ENCODE assay signal across 15 cellular contexts in genomic region chr4:168484626-168485025, GRCh38. TPM values are rescaled to one million over a fixed set of nuclear protein-coding genes. Genes with fewer than 3 reads are reported as not detected.
DNase-seq lines count a peak whose midpoint lies in the region; ATAC-seq and TF ChIP-seq lines count a peak whose summit lies in the region.
"Had no signal": no experiment of that assay in that cellular context is flagged by ENCODE, and none has a peak within 500 bp of the region (broad histone marks: within the 10 kb centered on the region; RNA-seq: fewer than 3 reads in every experiment).

No MANE protein-coding gene starts in this region.

- no peak for ATAC-seq in HG02885 (IDR thresholded peaks at IDR 0.05; ENCODE audit: poor library complexity, unreplicated experiment)
- ATAC-seq in gastrocnemius medialis, result no peak
- ATAC-seq: stimulated activated naive B cell treated with anti-CD40 and anti-IgM and Interleukin-4, amounts not matched to agents 10 μg/mL and 1 μg/mL and 100 μg/mL, for 72 hours had no signal

- no peak for TF ChIP-seq CTCF in AG04450 (IDR thresholded peaks at IDR 0.05; ENCODE audit: low read depth, low read length)
- no peak for TF ChIP-seq CTCF in gastrocnemius medialis (IDR thresholded peaks at IDR 0.05 in 4 of 5, conservative IDR thresholded peaks at IDR 0.05 in 1 of 5)
- no peak for TF ChIP-seq CTCF in Caco-2 (IDR thresholded peaks at IDR 0.05; ENCODE audit: insufficient read depth in 1 of 2, low read depth in 1 of 2, low read length in 1 of 2, severe bottlenecking in 1 of 2, unreplicated experiment in 1 of 2)

- no peak overlapping the region for H3K9ac ChIP-seq in adipocyte (ENCODE audit: low read length)

- H3K27ac ChIP-seq in AG04450 (ENCODE audit: low read depth, low read length) (peak overlapping the region; percentile 68), gastrocnemius medialis (peak overlapping the region in 2 of 4 donors; percentile 27 to 37)

- H3K9me3 ChIP-seq in AG04450 (ENCODE audit: control insufficient read depth, insufficient read depth, low read length), result no peaks in the 10 kb centered on the region; the same call in 1 of the 2 replicates
- H3K9me3 ChIP-seq in adipocyte (ENCODE audit: control insufficient read depth, low read length), result no peaks in the 10 kb centered on the region
- H3K9me3 ChIP-seq in gastrocnemius medialis, result no peaks in the 10 kb centered on the region
- no peaks in the 10 kb centered on the region for H3K9me3 ChIP-seq in Caco-2

- in situ Hi-C loops in gastrocnemius medialis (cut with MboI; ENCODE audit: low sequenced_read_pairs in 4 of 4), result no loop called here

- H3K27me3 Mint-ChIP-seq in Caco-2 (ENCODE audit: insufficient read depth, unreplicated experiment), result no peaks in the 10 kb centered on the region
- H3K27me3 Mint-ChIP-seq: activated naive CD8-positive, alpha-beta T cell treated with anti-CD3 and anti-CD28 coated beads, Interleukin-2, amount 10 ng/mL, durations not matched to agents 7 days and 5 days had no signal

- H3K9me3 Mint-ChIP-seq in Caco-2 (ENCODE audit: unreplicated experiment), result no peaks in the 10 kb centered on the region
- H3K9me3 Mint-ChIP-seq: mesothelial cell of epicardium; stimulated activated naive B cell treated with anti-CD40 and anti-IgM and Interleukin-4, amounts not matched to agents 10 μg/mL and 1 μg/mL and 100 μg/mL, for 72 hours had no signal

- H3K4me3 Mint-ChIP-seq in Caco-2 (ENCODE audit: unreplicated experiment), result no peak overlapping the region
- H3K4me3 Mint-ChIP-seq: activated naive CD8-positive, alpha-beta T cell treated with anti-CD3 and anti-CD28 coated beads, Interleukin-2, amount 10 ng/mL, durations not matched to agents 7 days and 5 days; mesothelial cell of epicardium; stimulated activated naive B cell treated with anti-CD40 and anti-IgM and Interleukin-4, amounts not matched to agents 10 μg/mL and 1 μg/mL and 100 μg/mL, for 72 hours had no signal

- no peak overlapping the region for H3K4me3 ChIP-seq in AG04450 (ENCODE audit: low read depth, low read length)
- no peak overlapping the region for H3K4me3 ChIP-seq in adipocyte (ENCODE audit: low read length)
- no peak overlapping the region for H3K4me3 ChIP-seq in gastrocnemius medialis
- no peak overlapping the region for H3K4me3 ChIP-seq in Caco-2 (ENCODE audit: low read depth, low read length)

- no peak overlapping the region for H3K27ac Mint-ChIP-seq in Caco-2 (ENCODE audit: unreplicated experiment)
- H3K27ac Mint-ChIP-seq: activated naive CD8-positive, alpha-beta T cell treated with anti-CD3 and anti-CD28 coated beads, Interleukin-2, amount 10 ng/mL, durations not matched to agents 7 days and 5 days; mesothelial cell of epicardium; stimulated activated naive B cell treated with anti-CD40 and anti-IgM and Interleukin-4, amounts not matched to agents 10 μg/mL and 1 μg/mL and 100 μg/mL, for 72 hours had no signal

- H3K27me3 ChIP-seq in AG04450 (ENCODE audit: control insufficient read depth, insufficient read depth, low read length) (no peaks in the 10 kb centered on the region), adipocyte (replicated peaks; ENCODE audit: control insufficient read depth, insufficient read depth, low read length) (no peaks in the 10 kb centered on the region), gastrocnemius medialis (no peaks in the 10 kb centered on the region), Caco-2 (replicated peaks; ENCODE audit: control insufficient read depth, insufficient read depth, low read length) (no peaks in the 10 kb centered on the region)

- no TSS peak for BruUV-seq in Caco-2 (replicated peaks; lab: Mats Ljungman, UMichigan)

- no peaks in the 10 kb centered on the region for H3K36me3 Mint-ChIP-seq in Caco-2 (ENCODE audit: insufficient read depth, unreplicated experiment)
- H3K36me3 Mint-ChIP-seq: mesothelial cell of epicardium had no signal

- CTCF ChIA-PET in AG04450 (lab: Charles Lee) (interaction anchor here (0.7 to 1.1 kb wide), 4 partner anchors 12 to 459 kb away, joined by 3 to 4 read pairs (median 3); no protein-coding TSS in a partner anchor), Caco-2 (lab: Charles Lee) (interaction anchor here (0.6 kb wide), 1 partner anchor 727 kb away, joined by 3 read pairs; no protein-coding TSS in a partner anchor)

- H3K4me1 Mint-ChIP-seq in Caco-2 (ENCODE audit: low read depth, unreplicated experiment), result peaks cover 14% of the 10 kb centered on the region

- DNase-seq in AG04450 (ENCODE audit: low read depth, low spot score) (peak; percentile 60), GM04504 (ENCODE audit: low read depth) (peak; percentile 81), adipocyte (ENCODE audit: low read depth) (peak; percentile 90), glomerular visceral epithelial cell (ENCODE audit: extremely low spot score) (peak; percentile 16), gastrocnemius medialis (no peak), Caco-2 (no peak)
- DNase-seq in activated effector memory CD4-positive, alpha-beta T cell treated with anti-CD3 and anti-CD28 coated beads, Interleukin-2, amount 50 U/mL, for 16 hours, result no peak
- DNase-seq: activated naive CD8-positive, alpha-beta T cell treated with anti-CD3 and anti-CD28 coated beads, Interleukin-2, amount 10 ng/mL, durations not matched to agents 7 days and 5 days; effector memory CD4-positive, alpha-beta T cell; NCI-H1417 treated with DMSO at 0.1 percent for 48 hours; NCI-H526 treated with DMSO at 0.1 percent for 48 hours; stimulated activated CD4-positive, alpha-beta T cell treated with anti-CD3 and anti-CD28 coated beads, Interleukin-2, amount 100 ng/mL, for 48 hours; stimulated activated naive B cell treated with anti-CD40 and anti-IgM and Interleukin-4, amounts not matched to agents 10 μg/mL and 1 μg/mL and 100 μg/mL, for 72 hours had no signal

- no peak for TF ChIP-seq POLR2A in gastrocnemius medialis (IDR thresholded peaks at IDR 0.05)

- intact Hi-C loops in gastrocnemius medialis (cut with DNase I; ENCODE audit: low total_unique reads), result loop anchor here (5.0 to 10.0 kb wide), 5 partner anchors 77 to 530 kb away; partner anchors contain the start of gene CBR4
- intact Hi-C loops in Caco-2 (cut with micrococcal nuclease; ENCODE audit: unreplicated experiment), result loop anchor here (10.0 kb wide), 1 partner anchor 160 kb away; no protein-coding TSS in a partner anchor

- no peaks in the 10 kb centered on the region for H3K36me3 ChIP-seq in adipocyte (ENCODE audit: control insufficient read depth, insufficient read depth, low read length, severe bottlenecking)
- no peaks in the 10 kb centered on the region for H3K36me3 ChIP-seq in gastrocnemius medialis
- H3K36me3 ChIP-seq in Caco-2 (ENCODE audit: control insufficient read depth, insufficient read depth, low read length), result no peaks in the 10 kb centered on the region

- POLR2A ChIA-PET in AG04450 (lab: Yijun Ruan, JAX), result interaction anchor here (0.5 to 0.8 kb wide), 2 partner anchors 28 to 347 kb away, joined by 3 to 4 read pairs; no protein-coding TSS in a partner anchor
- POLR2A ChIA-PET in Caco-2 (lab: Charles Lee), result no interaction called here

- H3K4me1 ChIP-seq in adipocyte (ENCODE audit: control insufficient read depth, insufficient read depth, low read length), result peaks cover 45% of the 10 kb centered on the region
- peaks cover 26 to 38% of the 10 kb centered on the region in 2 donors for H3K4me1 ChIP-seq in gastrocnemius medialis
- H3K4me1 ChIP-seq in Caco-2, result peaks cover 4% of the 10 kb centered on the region; the same call in 1 of the 2 replicates

RNA-seq across cellular contexts. Expression of gene DDX60L, which starts 4.3 kb away (rescaled TPM):
- polyA plus RNA-seq in AG04450 (2011; rRNA removed), result 13.4 and 16.6 TPM in 2 replicates
- 20.7 and 32.2 TPM in 2 replicates for polyA minus RNA-seq in AG04450 (2011; rRNA and poly(A)+ RNA removed)
- total RNA-seq in gastrocnemius medialis (1 to 10 TPM; 2.9 to 5.5 (median 3.4) TPM), Caco-2 (2022) (0.57 and 1.00 TPM in 2 replicates)

RNA-seq across cellular contexts. Expression of gene PALLD, which starts 12.2 kb away (rescaled TPM):
- 159 and 214 TPM in 2 replicates for polyA plus RNA-seq in AG04450 (2011; rRNA removed)
- polyA minus RNA-seq in AG04450 (2011; rRNA and poly(A)+ RNA removed), result 231 and 245 TPM in 2 replicates
- 100 to 1,000 TPM; 165 to 439 (median 319) TPM for total RNA-seq in gastrocnemius medialis
- 12.3 and 12.9 TPM in 2 replicates for total RNA-seq in Caco-2 (2022)

Comparison
In these comparisons a context has a peak if more than half of its experiments do, and no peak if none do; other contexts are left out.
1. DNase-seq: peak in AG04450 (single experiment), GM04504 (single experiment), adipocyte (single experiment) and glomerular visceral epithelial cell (single experiment); none in activated effector memory CD4-positive, alpha-beta T cell treated with anti-CD3 and anti-CD28 coated beads, Interleukin-2, amount 50 U/mL, for 16 hours (single experiment), gastrocnemius medialis (0 of 2) and Caco-2 (0 of 2).
2. RNA of gene PALLD, which starts 12.2 kb away (total RNA-seq): 165 to 439 TPM in gastrocnemius medialis; 12.3 to 12.9 TPM in Caco-2; every median in the first group is over 10 times any median in the second.